Comparison of ENCODE assay signal across 8 cellular contexts in the genomic region with DNA sequence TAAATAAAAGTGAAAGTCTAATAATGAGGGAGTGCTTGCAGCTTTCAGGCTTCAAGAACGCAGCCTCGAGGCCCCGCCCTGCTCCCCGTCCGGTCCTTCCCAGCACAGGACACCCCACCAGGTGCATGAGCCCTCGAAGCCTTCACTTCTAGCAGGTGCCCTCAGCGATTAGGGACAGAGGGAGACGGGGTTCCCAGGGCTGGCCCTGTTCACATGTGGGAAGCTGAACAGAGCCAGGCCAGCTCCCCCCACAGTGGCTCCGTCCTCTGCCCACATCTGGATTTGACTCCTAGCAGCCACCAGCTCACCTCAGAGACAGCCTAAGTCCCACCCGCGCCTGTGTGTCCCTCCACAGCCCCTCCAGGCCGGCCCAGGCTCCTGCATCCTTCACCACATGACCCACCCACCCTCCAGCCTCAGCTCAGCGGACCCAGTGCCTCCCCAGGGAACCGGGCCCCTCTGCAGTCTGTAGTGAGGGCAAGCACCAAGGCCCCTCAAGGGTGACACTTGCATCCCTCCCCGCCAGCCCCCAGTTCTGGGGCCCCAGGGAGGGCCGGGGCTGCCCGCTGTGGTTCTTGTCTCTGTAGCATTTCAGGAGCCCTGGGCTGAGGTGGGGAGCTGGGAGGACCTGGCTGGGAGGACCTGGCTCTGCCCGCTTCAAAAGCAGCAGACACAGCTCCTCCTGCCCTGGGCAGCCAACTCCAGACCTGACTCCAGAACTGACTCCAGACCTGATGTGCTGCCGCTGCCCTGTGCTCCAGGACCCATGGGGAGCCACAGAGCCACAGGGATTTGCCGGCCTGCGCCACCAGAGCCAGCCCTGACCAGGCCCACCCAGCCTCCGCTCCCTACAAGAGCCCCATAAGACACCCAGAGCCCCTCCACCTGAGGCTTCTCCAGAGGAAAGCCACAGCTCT. TPM values are rescaled to one million over a fixed set of nuclear protein-coding genes. Genes with fewer than 3 reads are reported as not detected.
A peak's percentile ranks its signal among the peaks of the same experiment; 100 is the strongest.
DNase-seq lines count a peak whose midpoint lies in the region; ATAC-seq and TF ChIP-seq lines count a peak whose summit lies in the region.

No MANE protein-coding gene starts in this region.

- H3K27me3 ChIP-seq in SU-DHL-6 (ENCODE audit: low read length) (no peaks in the 10 kb centered on the region), aorta (ENCODE audit: control insufficient read depth in 1 of 2, insufficient read depth in 2 of 2, low read length in 1 of 2) (no peaks in the 10 kb centered on the region), H7 (ENCODE audit: control insufficient read depth, insufficient read depth, low read length) (no peaks in the 10 kb centered on the region)

- 49 to 53% methylated on average over 20 to 22 of the region's 22 CpGs for WGBS in aorta, 2 donors

- ATAC-seq in naive B cell (ENCODE audit: low read depth in 2 of 2) (no peak), aorta (ENCODE audit: low FRiP score) (no peak)

- TF ChIP-seq CTCF in SU-DHL-6 (IDR thresholded peaks at IDR 0.05; ENCODE audit: insufficient read depth, low read length, poor library complexity, severe bottlenecking), result no peak
- TF ChIP-seq CTCF in chondrocyte (IDR thresholded peaks at IDR 0.05), result no peak

- peak overlapping the region; percentile 50 for H3K9ac ChIP-seq in SU-DHL-6 (ENCODE audit: low read length)

- no peak overlapping the region for H3K4me3 ChIP-seq in SU-DHL-6 (ENCODE audit: insufficient read depth, low read length, poor library complexity, severe bottlenecking)
- H3K4me3 ChIP-seq in aorta (ENCODE audit: low read length in 2 of 2), result peak overlapping the region; percentile 50 to 70
- no peak overlapping the region for H3K4me3 ChIP-seq in H7 (ENCODE audit: insufficient read depth, low read depth, low read length)

- no peaks in the 10 kb centered on the region for H3K36me3 ChIP-seq in SU-DHL-6 (ENCODE audit: low read length)
- H3K36me3 ChIP-seq in aorta (ENCODE audit: control insufficient read depth in 1 of 2, insufficient read depth in 2 of 2, low read length in 1 of 2), result no peaks in the 10 kb centered on the region
- no peaks in the 10 kb centered on the region for H3K36me3 ChIP-seq in H7 (replicated peaks; ENCODE audit: control insufficient read depth, insufficient read depth, low read length)

- H3K79me2 ChIP-seq in SU-DHL-6 (ENCODE audit: insufficient read depth, low read length), result no peaks in the 10 kb centered on the region

- H3K4me2 ChIP-seq in SU-DHL-6 (ENCODE audit: low read depth, low read length, poor library complexity, severe bottlenecking), result peak overlapping the region; percentile 68

- H3K9me2 ChIP-seq in SU-DHL-6 (replicated peaks; ENCODE audit: insufficient read depth, low read length), result no peaks in the 10 kb centered on the region

- DNase-seq in EH (ENCODE audit: low read depth) (peak; percentile 39), chondrocyte (ENCODE audit: low spot score) (no peak), naive B cell (no peak), aorta (peak in 1 of 2 donors; percentile 61), H7 (no peak), ureter (ENCODE audit: low spot score) (no peak), SK-N-DZ (ENCODE audit: low spot score) (no peak)

- intact Hi-C loops in aorta (cut with DNase I), result loop anchor here (5.0 kb wide), 1 partner anchor 41 kb away; a partner anchor contains a TSS

- H3K4me1 Mint-ChIP-seq in chondrocyte (ENCODE audit: low read depth) (peaks cover 40% of the 10 kb centered on the region), naive B cell (peaks cover 16 to 30% (median 29%) of the 10 kb centered on the region in 3 donors)

- no peaks in the 10 kb centered on the region for H3K36me3 Mint-ChIP-seq in chondrocyte (ENCODE audit: low read depth)
- no peaks in the 10 kb centered on the region for H3K36me3 Mint-ChIP-seq in naive B cell

- no peak overlapping the region for H2AFZ ChIP-seq in SU-DHL-6 (ENCODE audit: low read depth, low read length, severe bottlenecking)

- H3K27ac ChIP-seq in SU-DHL-6 (ENCODE audit: low read depth, low read length) (no peak overlapping the region), aorta (ENCODE audit: low read depth in 1 of 2, low read length in 2 of 2) (peak overlapping the region; percentile 34 to 70)

- no peaks in the 10 kb centered on the region for H3K27me3 Mint-ChIP-seq in chondrocyte (ENCODE audit: low read depth)
- H3K27me3 Mint-ChIP-seq in naive B cell, result no peaks in the 10 kb centered on the region

- H3K9me3 Mint-ChIP-seq in chondrocyte (ENCODE audit: low read depth) (no peaks in the 10 kb centered on the region), naive B cell (no peaks in the 10 kb centered on the region)

- H3F3A ChIP-seq in SU-DHL-6 (ENCODE audit: insufficient read depth), result no peaks in the 10 kb centered on the region

- H3K4me3 Mint-ChIP-seq in chondrocyte (ENCODE audit: unreplicated experiment), result peak overlapping the region; percentile 80
- H3K4me3 Mint-ChIP-seq in naive B cell, result peak overlapping the region; percentile 76 to 90 (median 86)

- H3K9me3 ChIP-seq in SU-DHL-6 (ENCODE audit: insufficient read depth, low read length) (no peaks in the 10 kb centered on the region), aorta (ENCODE audit: control insufficient read depth, low read length) (no peaks in the 10 kb centered on the region)

- no peaks in the 10 kb centered on the region for H3K4me1 ChIP-seq in aorta (ENCODE audit: control insufficient read depth in 1 of 2, insufficient read depth in 2 of 2, low read length in 2 of 2)

- peak overlapping the region; percentile 87 for H3K27ac Mint-ChIP-seq in chondrocyte (ENCODE audit: unreplicated experiment)
- H3K27ac Mint-ChIP-seq in naive B cell, result peak overlapping the region in 5 of 6 donors; percentile 80 to 94 (median 87)

- no peaks in the 10 kb centered on the region for H4K20me1 ChIP-seq in SU-DHL-6 (ENCODE audit: low read depth, low read length)

RNA-seq across cellular contexts. Expression of a gene that starts 27.3 kb away (rescaled TPM):
- total RNA-seq in chondrocyte (240 to 246 TPM (median 245 TPM) in 3 replicates), aorta (100 to 1,000 TPM; 165 to 236 TPM), ureter (213 TPM)
- polyA plus RNA-seq in naive B cell (ENCODE audit: low read depth in 6 of 6) (100 to 1,000 TPM; 235 to 356 (median 314) TPM), aorta (100 to 1,000 TPM; 696 to 786 TPM)
- 620 and 671 TPM in 2 replicates for total RNA-seq in H7 (2014; rRNA removed; shearing (Covaris generic))
- 781 and 852 TPM in 2 replicates for polyA plus RNA-seq in SK-N-DZ (2014; cell fraction: cytosol; rRNA removed)
- polyA plus RNA-seq in SK-N-DZ (2014; cell fraction: nucleus; rRNA removed), result 522 and 693 TPM in 2 replicates

RNA-seq across cellular contexts. Expression of a gene that starts 35.9 kb away (rescaled TPM):
- total RNA-seq in chondrocyte (110 to 119 TPM (median 113 TPM) in 3 replicates), aorta (10 to 100 TPM; 83.5 to 95.6 TPM), ureter (138 TPM)
- polyA plus RNA-seq in naive B cell (ENCODE audit: low read depth in 6 of 6) (100 to 1,000 TPM; 134 to 205 (median 174) TPM), aorta (100 to 1,000 TPM in 1 of 2 donors, 10 to 100 TPM in 1; 91.5 to 116 TPM)
- total RNA-seq in H7 (2014; rRNA removed; shearing (Covaris generic)), result 226 and 283 TPM in 2 replicates
- polyA plus RNA-seq in SK-N-DZ (2014; cell fraction: cytosol; rRNA removed), result 240 and 311 TPM in 2 replicates
- polyA plus RNA-seq in SK-N-DZ (2014; cell fraction: nucleus; rRNA removed), result 150 and 168 TPM in 2 replicates

RNA-seq across cellular contexts. Expression of a gene that starts 43.0 kb away (rescaled TPM):
- total RNA-seq in chondrocyte (25.9 to 46.0 TPM (median 45.6 TPM) in 3 replicates), aorta (100 to 1,000 TPM in 1 of 2 donors, 10 to 100 TPM in 1; 97.2 to 165 TPM), ureter (122 TPM)
- polyA plus RNA-seq in naive B cell (ENCODE audit: low read depth in 6 of 6) (1 to 10 TPM in 4 of 6 donors, under 1 TPM in 2; 0.78 to 2.3 (median 1.3) TPM), aorta (10 to 100 TPM; 11.0 to 53.3 TPM)
- 31.4 and 41.3 TPM in 2 replicates for total RNA-seq in H7 (2014; rRNA removed; shearing (Covaris generic))
- 13.2 and 16.1 TPM in 2 replicates for polyA plus RNA-seq in SK-N-DZ (2014; cell fraction: cytosol; rRNA removed)
- polyA plus RNA-seq in SK-N-DZ (2014; cell fraction: nucleus; rRNA removed), result 48.3 and 48.4 TPM in 2 replicates

Comparison
In these comparisons a context has a peak if more than half of its experiments do, and no peak if none do; other contexts are left out.
1. H3K4me3 ChIP-seq: peak in aorta (2 of 2); none in SU-DHL-6 (single experiment) and H7 (single experiment).